In genomic region chr1:1435094-1435903, GRCh38 we compare ENCODE assay signal across 1 cellular context.
TF ChIP-seq lines count a peak whose summit lies in the region.

Gene VWA1, plus strand, starts transcription at chr1:1435690. Its CDS starts 59 bp downstream, at chr1:1435749.

TF ChIP-seq in HepG2, 621 proteins besides CTCF, POLR2A, EP300 and RAD21 (continued from another document and continues in another):
- TF ChIP-seq DDIT3 (CRISPR knock-in tag; IDR thresholded peaks at IDR 0.05) (no peak), MEIS1 (CRISPR knock-in tag; IDR thresholded peaks at IDR 0.05; ENCODE audit: borderline replicate concordance) (no peak), RERE (CRISPR knock-in tag; IDR thresholded peaks at IDR 0.05; ENCODE audit: low read depth) (no peak), ZBTB42 (CRISPR knock-in tag; IDR thresholded peaks at IDR 0.05) (no peak), GTF3A (CRISPR knock-in tag; conservative IDR thresholded peaks at IDR 0.05) (no peak), KLF15 (CRISPR knock-in tag; IDR thresholded peaks at IDR 0.05; ENCODE audit: borderline replicate concordance) (no peak), PHB2 (IDR thresholded peaks at IDR 0.05; ENCODE audit: partially characterized antibody) (no peak), CHD4 (IDR thresholded peaks at IDR 0.05; ENCODE audit: borderline replicate concordance, low read length) (no peak), THRA (CRISPR knock-in tag; IDR thresholded peaks at IDR 0.05; ENCODE audit: borderline replicate concordance) (no peak), LCORL (IDR thresholded peaks at IDR 0.05) (no peak), LCORL (CRISPR knock-in tag; IDR thresholded peaks at IDR 0.05) (0 out of 2 replicates have a peak, but pooled peaks have one; percentile 38), PREB (CRISPR knock-in tag; IDR thresholded peaks at IDR 0.05) (no peak), ZNF660 (CRISPR knock-in tag; IDR thresholded peaks at IDR 0.05; ENCODE audit: borderline replicate concordance, low read depth) (no peak), ZBTB20 (CRISPR knock-in tag; IDR thresholded peaks at IDR 0.05; ENCODE audit: borderline replicate concordance, low read depth) (no peak), GPN1 (CRISPR knock-in tag; IDR thresholded peaks at IDR 0.05; ENCODE audit: borderline replicate concordance) (0 out of 2 replicates have a peak, but pooled peaks have one; percentile 72), YEATS2 (CRISPR knock-in tag; IDR thresholded peaks at IDR 0.05; ENCODE audit: borderline replicate concordance) (no peak), HMGXB3 (CRISPR knock-in tag; IDR thresholded peaks at IDR 0.05; ENCODE audit: borderline replicate concordance) (no peak), ZNF275 (CRISPR knock-in tag; IDR thresholded peaks at IDR 0.05; ENCODE audit: borderline replicate concordance) (0 out of 2 replicates have a peak, but pooled peaks have one; percentile 46), JUNB (CRISPR knock-in tag; IDR thresholded peaks at IDR 0.05; ENCODE audit: borderline replicate concordance) (no peak), CREM (IDR thresholded peaks at IDR 0.05) (no peak), CREM (CRISPR knock-in tag; IDR thresholded peaks at IDR 0.05) (no peak), AKNA (CRISPR knock-in tag; IDR thresholded peaks at IDR 0.05; ENCODE audit: borderline replicate concordance) (no peak), ZFY (CRISPR knock-in tag; IDR thresholded peaks at IDR 0.05) (peak; percentile 76), SATB2 (CRISPR knock-in tag; IDR thresholded peaks at IDR 0.05) (no peak), ZNF367 (CRISPR knock-in tag; IDR thresholded peaks at IDR 0.05; ENCODE audit: borderline replicate concordance) (no peak; the same call in 1 of the 2 replicates), GMEB1 (CRISPR knock-in tag; IDR thresholded peaks at IDR 0.05; ENCODE audit: borderline replicate concordance) (no peak; the same call in 1 of the 2 replicates), ZNF530 (CRISPR knock-in tag; IDR thresholded peaks at IDR 0.05; ENCODE audit: low read depth) (no peak), EEA1 (CRISPR knock-in tag; IDR thresholded peaks at IDR 0.05; ENCODE audit: borderline replicate concordance) (no peak; the same call in 1 of the 2 replicates), SRSF1 (optimal IDR thresholded peaks at IDR 0.05; ENCODE audit: low read depth, low read length) (no peak), MAZ (IDR thresholded peaks at IDR 0.05; ENCODE audit: borderline replicate concordance, low read depth, low read length) (no peak), MAZ (CRISPR knock-in tag; IDR thresholded peaks at IDR 0.05; ENCODE audit: low read depth) (peak; percentile 72; the same call in 1 of the 2 replicates), ZNF841 (CRISPR knock-in tag; IDR thresholded peaks at IDR 0.05; ENCODE audit: borderline replicate concordance) (no peak), SETDB1 (CRISPR knock-in tag; IDR thresholded peaks at IDR 0.05; ENCODE audit: borderline replicate concordance) (no peak), ZNF501 (CRISPR knock-in tag; IDR thresholded peaks at IDR 0.05) (peak; percentile 71; the same call in 1 of the 2 replicates), KLF6 (CRISPR knock-in tag; IDR thresholded peaks at IDR 0.05) (no peak), HOXA3 (CRISPR knock-in tag; IDR thresholded peaks at IDR 0.05) (peak; percentile 56), SAP130 (CRISPR knock-in tag; IDR thresholded peaks at IDR 0.05; ENCODE audit: low read depth) (peak; percentile 90)
